Comparison of ENCODE assay signal across 1 cellular context in genomic region chr19:41435936-41436663, GRCh38.
TF ChIP-seq lines count a peak whose summit lies in the region.

No MANE protein-coding gene starts in this region.

TF ChIP-seq in K562, 482 proteins besides CTCF, POLR2A, EP300 and RAD21:
- TF ChIP-seq POLR2G (IDR thresholded peaks at IDR 0.05; ENCODE audit: low read depth, low read length) = 0 out of 2 replicates have a peak, but pooled peaks have one; percentile 2
